19 cellular contexts compared by ENCODE assay signal in the genomic region with DNA sequence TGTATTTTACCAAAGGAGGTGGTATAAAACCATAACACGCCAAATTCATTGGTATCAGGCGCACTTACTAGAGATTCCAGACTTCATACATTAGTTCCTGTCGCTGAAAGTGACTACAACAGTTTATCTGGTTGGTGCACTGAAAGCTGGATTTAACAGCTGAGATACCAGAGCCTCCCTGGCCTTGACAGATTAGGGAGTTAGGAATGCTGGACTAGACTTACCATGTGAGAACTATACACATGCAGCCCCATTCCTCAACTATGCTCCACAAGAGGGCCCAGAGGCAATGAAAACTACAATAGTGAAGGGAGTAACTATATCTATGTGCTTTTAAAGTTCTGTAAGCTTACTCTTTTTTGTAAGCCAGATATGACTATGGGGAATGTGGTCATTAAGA.
A peak's percentile ranks its signal among the peaks of the same experiment; 100 is the strongest.
DNase-seq lines count a peak whose midpoint lies in the region; ATAC-seq and TF ChIP-seq lines count a peak whose summit lies in the region.
"Had no signal": no experiment of that assay in that cellular context is flagged by ENCODE, and none has a peak within 500 bp of the region (broad histone marks: within the 10 kb centered on the region; RNA-seq: fewer than 3 reads in every experiment).

No MANE protein-coding gene starts in this region.

- TF ChIP-seq CTCF in GM23338 (conservative IDR thresholded peaks at IDR 0.05; ENCODE audit: low read depth in 2 of 2) (no peak), endodermal cell (conservative IDR thresholded peaks at IDR 0.05) (no peak)

- H3K27me3 ChIP-seq in GM23338 (ENCODE audit: insufficient read depth) (no peaks in the 10 kb centered on the region), endodermal cell (ENCODE audit: control insufficient read depth, insufficient read depth, low read length, poor library complexity, severe bottlenecking) (no peaks in the 10 kb centered on the region), mesendoderm (ENCODE audit: insufficient read depth, low read length, poor library complexity) (no peaks in the 10 kb centered on the region)

- no peaks in the 10 kb centered on the region for H3K79me1 ChIP-seq in mesendoderm (ENCODE audit: low read length)

- H2BK120ac ChIP-seq in mesendoderm (ENCODE audit: low read depth, low read length): no peak overlapping the region

- no peaks in the 10 kb centered on the region for H3K36me3 Mint-ChIP-seq in GM23338 (ENCODE audit: low read depth)
- peaks cover 15% of the 10 kb centered on the region for H3K36me3 Mint-ChIP-seq in endodermal cell (ENCODE audit: low read depth)

- H3K27me3 Mint-ChIP-seq in GM23338 (ENCODE audit: insufficient read depth, low read depth, poor library complexity): no peaks in the 10 kb centered on the region
- no peaks in the 10 kb centered on the region for H3K27me3 Mint-ChIP-seq in endodermal cell (ENCODE audit: insufficient read depth)

- DNase-seq in GM23338 (ENCODE audit: low spot score): no peak
- peak; percentile 6 for DNase-seq in RPMI7951 (ENCODE audit: low read depth)
- DNase-seq in endodermal cell: no peak
- peak; percentile 24 for DNase-seq in mesendoderm
- no peak for DNase-seq in stimulated activated CD4-positive, alpha-beta T cell treated with anti-CD3 and anti-CD28 coated beads, Interleukin-4, amount 100 ng/mL, for 1 hour
- no peak for DNase-seq in Kasumi-1 (lab: John Stamatoyannopoulos, UW)
- no peak for DNase-seq in DMS79 (lab: John Stamatoyannopoulos, UW)
- DNase-seq: C1 segment of cervical spinal cord, DND-41, IMR-90, Karpas-422, MM.1S, NCI-H1092 treated with DMSO at 0.1 percent for 48 hours, NCI-H146, NCI-H2029 treated with DMSO at 0.1 percent for 48 hours, NCI-H2171 treated with DMSO at 0.1 percent for 48 hours, NCI-H446 treated with DMSO at 0.1 percent for 48 hours had no signal

- H3K4me1 Mint-ChIP-seq in GM23338 (no peaks in the 10 kb centered on the region; the same call in 2 of the 3 replicates), endodermal cell (peaks cover 40% of the 10 kb centered on the region)

- no peak overlapping the region for H4K8ac ChIP-seq in mesendoderm (ENCODE audit: low read depth, low read length)

- H3K56ac ChIP-seq in mesendoderm (ENCODE audit: low read length): no peak overlapping the region

- H3K9ac ChIP-seq in endodermal cell (ENCODE audit: extremely low read depth, low read length, poor library complexity, severe bottlenecking) (peak overlapping the region; percentile 8), mesendoderm (ENCODE audit: low read length) (no peak overlapping the region)

- no peak overlapping the region for H3K18ac ChIP-seq in mesendoderm (ENCODE audit: low read length)

- H3K27ac Mint-ChIP-seq in GM23338 (no peak overlapping the region), endodermal cell (peak overlapping the region; percentile 37)

- no peak overlapping the region for H3K23ac ChIP-seq in mesendoderm (ENCODE audit: low read length)

- H3K4ac ChIP-seq in mesendoderm (ENCODE audit: low read depth, low read length): no peak overlapping the region

- H3K79me2 ChIP-seq in GM23338 (replicated peaks; ENCODE audit: insufficient read depth) (0 out of 2 replicates have a peak, but pooled peaks cover 4% of the 10 kb centered on the region), mesendoderm (ENCODE audit: control insufficient read depth, insufficient read depth, low read length) (no peaks in the 10 kb centered on the region)

- H3K27ac ChIP-seq in GM23338 (ENCODE audit: low read depth) (no peak overlapping the region), endodermal cell (ENCODE audit: low read depth, low read length) (no peak overlapping the region), mesendoderm (ENCODE audit: low read depth, low read length) (no peak overlapping the region)
- H3K27ac ChIP-seq: RWPE1 had no signal

- H3K4me1 ChIP-seq in GM23338 (ENCODE audit: insufficient read depth) (peaks cover 3% of the 10 kb centered on the region; the same call in 1 of the 2 replicates), endodermal cell (ENCODE audit: control insufficient read depth, insufficient read depth, low read length) (peaks cover 21% of the 10 kb centered on the region), mesendoderm (ENCODE audit: control insufficient read depth, low read depth, low read length) (no peaks in the 10 kb centered on the region)

- H3K4me2 ChIP-seq in GM23338 (no peak overlapping the region), mesendoderm (ENCODE audit: low read length) (no peak overlapping the region)

- no peak overlapping the region for H2BK5ac ChIP-seq in mesendoderm (ENCODE audit: low read length)

- H3K4me3 ChIP-seq in GM23338 (no peak overlapping the region), endodermal cell (ENCODE audit: low read length) (peak overlapping the region; percentile 39), mesendoderm (ENCODE audit: low read length) (no peak overlapping the region)

- H2AK5ac ChIP-seq in mesendoderm (ENCODE audit: low read length): no peak overlapping the region

- H4K5ac ChIP-seq in mesendoderm (ENCODE audit: low read length): no peak overlapping the region

- H3K4me3 Mint-ChIP-seq in GM23338: no peak overlapping the region
- no peak overlapping the region for H3K4me3 Mint-ChIP-seq in endodermal cell

- H3F3A ChIP-seq in GM23338 (replicated peaks; ENCODE audit: low read depth): no peaks in the 10 kb centered on the region

- 92 to 93% methylated on average over 3 of the region's 3 CpGs for WGBS in endodermal cell (ENCODE audit: insufficient coverage in 1 of 2, insufficient read length in 1 of 2), 2 experiments
- no CpG with 5 or more reads among the region's 3 CpGs for WGBS in mesendoderm (ENCODE audit: extremely low coverage, insufficient coverage, low lambda C conversion rate)

- H2AFZ ChIP-seq in GM23338: no peak overlapping the region

- H2BK15ac ChIP-seq in mesendoderm (replicated peaks; ENCODE audit: low read depth): no peak overlapping the region

- H3K9me3 ChIP-seq in endodermal cell (ENCODE audit: control insufficient read depth, low read length): no peaks in the 10 kb centered on the region

- peak; percentile 44 for ATAC-seq in GM23338
- no peak for ATAC-seq in HG03108 (IDR thresholded peaks at IDR 0.05; ENCODE audit: unreplicated experiment)

- no peaks in the 10 kb centered on the region for H4K20me1 ChIP-seq in GM23338 (replicated peaks; ENCODE audit: insufficient read depth)

- H3K9me3 Mint-ChIP-seq in GM23338 (no peaks in the 10 kb centered on the region), endodermal cell (peaks cover 4% of the 10 kb centered on the region)

- H3K36me3 ChIP-seq in GM23338 (ENCODE audit: insufficient read depth): no peaks in the 10 kb centered on the region
- no peaks in the 10 kb centered on the region for H3K36me3 ChIP-seq in endodermal cell (ENCODE audit: control insufficient read depth, insufficient read depth, low read length)
- no peaks in the 10 kb centered on the region for H3K36me3 ChIP-seq in mesendoderm (ENCODE audit: control insufficient read depth, insufficient read depth, low read length)

- no peaks in the 10 kb centered on the region for H3K9me2 ChIP-seq in GM23338 (ENCODE audit: insufficient read depth)

TF ChIP-seq in GM23338, 12 proteins besides CTCF, POLR2A, EP300 and RAD21 (continues in another document):
- TF ChIP-seq JUNB (IDR thresholded peaks at IDR 0.05; ENCODE audit: unreplicated experiment): no peak
- no peak for TF ChIP-seq POLR2AphosphoS5 (IDR thresholded peaks at IDR 0.05; ENCODE audit: low read depth)
- TF ChIP-seq ZNF114 (CRISPR knock-in tag; IDR thresholded peaks at IDR 0.05): no peak
- no peak for TF ChIP-seq ZNF331 (CRISPR knock-in tag; IDR thresholded peaks at IDR 0.05; ENCODE audit: low read depth)
- no peak for TF ChIP-seq EZH2 (IDR thresholded peaks at IDR 0.05; ENCODE audit: low read depth, unreplicated experiment)
- no peak for TF ChIP-seq STAT1 (IDR thresholded peaks at IDR 0.05; ENCODE audit: unreplicated experiment)

Comparison
In these comparisons a context has a peak if more than half of its experiments do, and no peak if none do; other contexts are left out.
1. DNase-seq: peak in RPMI7951 (single experiment) and mesendoderm (single experiment); none in GM23338 (single experiment), endodermal cell (single experiment), stimulated activated CD4-positive, alpha-beta T cell treated with anti-CD3 and anti-CD28 coated beads, Interleukin-4, amount 100 ng/mL, for 1 hour (single experiment), Kasumi-1 (0 of 2) and DMS79 (single experiment).